Comparison of ENCODE assay signal across 1 cellular context in the genomic region with DNA sequence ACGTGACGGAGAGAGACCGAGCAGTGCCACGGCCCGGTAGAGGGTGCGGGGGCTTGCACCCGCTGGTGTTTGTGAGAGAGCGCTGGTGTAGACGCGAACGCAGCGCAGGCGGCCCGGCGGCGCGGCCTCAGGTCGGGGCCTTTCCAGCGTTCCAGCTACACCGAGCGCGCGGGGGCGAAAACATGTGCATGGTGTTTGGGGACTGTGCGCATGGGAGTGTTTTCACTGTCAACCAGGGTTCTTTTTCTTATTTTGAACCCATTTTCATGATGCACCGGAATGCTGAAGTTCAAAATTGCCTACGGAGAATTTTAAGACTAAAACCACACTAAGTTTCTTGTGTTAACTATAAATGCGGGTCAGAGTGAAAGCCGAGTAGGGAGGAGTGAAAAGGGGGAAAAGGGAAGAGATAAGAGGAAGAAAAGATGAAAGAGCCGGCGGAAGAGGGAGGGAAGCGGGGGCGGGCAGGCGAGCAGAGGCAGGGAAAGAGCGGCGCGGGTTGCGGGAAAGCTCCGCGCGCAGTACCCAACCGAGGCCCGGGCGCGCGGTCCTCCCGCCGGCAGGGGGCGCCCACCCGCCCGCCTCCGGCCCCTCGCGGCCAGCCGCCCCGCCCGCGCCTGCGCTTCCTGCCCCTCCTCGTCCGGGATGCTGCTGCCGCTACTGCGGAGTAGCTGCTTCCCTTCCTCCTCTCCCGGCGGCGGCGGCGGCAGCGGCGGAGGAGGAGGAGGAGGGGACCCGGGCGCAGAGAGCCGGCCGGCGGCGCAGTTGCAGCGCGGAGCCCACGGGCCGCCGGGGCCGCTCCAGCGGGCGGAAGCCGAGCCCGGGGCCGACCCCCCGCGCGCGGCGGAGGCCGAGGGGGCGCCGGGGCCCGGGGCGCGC.
TF ChIP-seq lines count a peak whose summit lies in the region.

Gene RAB12, plus strand, starts transcription at position 643 of the 879 bp plus-strand sequence. Its CDS starts 3 bp downstream, at position 646.

TF ChIP-seq in K562, 482 proteins besides CTCF, POLR2A, EP300 and RAD21 (continued from another document and continues in another):
- TF ChIP-seq PBX2 (CRISPR knock-in tag; IDR thresholded peaks at IDR 0.05; ENCODE audit: low read depth): no peak
- no peak for TF ChIP-seq PBX2 (tag; conservative IDR thresholded peaks at IDR 0.05; ENCODE audit: low read depth)
- no peak for TF ChIP-seq RBM17 (IDR thresholded peaks at IDR 0.05; ENCODE audit: borderline replicate concordance, low read depth, low read length)
- no peak for TF ChIP-seq BRCA1 (IDR thresholded peaks at IDR 0.05)
- TF ChIP-seq BRCA1 (CRISPR knock-in tag; IDR thresholded peaks at IDR 0.05): no peak
- TF ChIP-seq ZNF146 (CRISPR knock-in tag; IDR thresholded peaks at IDR 0.05; ENCODE audit: unreplicated experiment): no peak
- no peak for TF ChIP-seq U2AF2 (optimal IDR thresholded peaks at IDR 0.05; ENCODE audit: low read depth, low read length)
- TF ChIP-seq, protein P1, sequence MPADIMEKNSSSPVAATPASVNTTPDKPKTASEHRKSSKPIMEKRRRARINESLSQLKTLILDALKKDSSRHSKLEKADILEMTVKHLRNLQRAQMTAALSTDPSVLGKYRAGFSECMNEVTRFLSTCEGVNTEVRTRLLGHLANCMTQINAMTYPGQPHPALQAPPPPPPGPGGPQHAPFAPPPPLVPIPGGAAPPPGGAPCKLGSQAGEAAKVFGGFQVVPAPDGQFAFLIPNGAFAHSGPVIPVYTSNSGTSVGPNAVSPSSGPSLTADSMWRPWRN (IDR thresholded peaks at IDR 0.05; ENCODE audit: low read depth): no peak
- no peak for TF ChIP-seq HLTF (IDR thresholded peaks at IDR 0.05)
- 0 out of 2 replicates have a peak, but pooled peaks have one; percentile 40 for TF ChIP-seq REST (CRISPR knock-in tag; IDR thresholded peaks at IDR 0.05; ENCODE audit: low read depth)
- TF ChIP-seq, protein P2, sequence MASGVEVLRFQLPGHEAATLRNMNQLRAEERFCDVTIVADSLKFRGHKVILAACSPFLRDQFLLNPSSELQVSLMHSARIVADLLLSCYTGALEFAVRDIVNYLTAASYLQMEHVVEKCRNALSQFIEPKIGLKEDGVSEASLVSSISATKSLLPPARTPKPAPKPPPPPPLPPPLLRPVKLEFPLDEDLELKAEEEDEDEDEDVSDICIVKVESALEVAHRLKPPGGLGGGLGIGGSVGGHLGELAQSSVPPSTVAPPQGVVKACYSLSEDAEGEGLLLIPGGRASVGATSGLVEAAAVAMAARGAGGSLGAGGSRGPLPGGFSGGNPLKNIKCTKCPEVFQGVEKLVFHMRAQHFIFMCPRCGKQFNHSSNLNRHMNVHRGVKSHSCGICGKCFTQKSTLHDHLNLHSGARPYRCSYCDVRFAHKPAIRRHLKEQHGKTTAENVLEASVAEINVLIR (CRISPR knock-in tag; IDR thresholded peaks at IDR 0.05): no peak
- TF ChIP-seq TFAP4 (CRISPR knock-in tag; IDR thresholded peaks at IDR 0.05; ENCODE audit: borderline replicate concordance): 0 out of 2 replicates have a peak, but pooled peaks have one; percentile 12
- TF ChIP-seq BHLHE40 (IDR thresholded peaks at IDR 0.05; ENCODE audit: low read length): peak; percentile 21; the same call in 1 of the 2 replicates
- TF ChIP-seq TGIF2 (CRISPR knock-in tag; IDR thresholded peaks at IDR 0.05): no peak
- TF ChIP-seq BRF2 (IDR thresholded peaks at IDR 0.05; ENCODE audit: borderline replicate concordance, insufficient read depth, insufficient read length): no peak
- no peak for TF ChIP-seq HNRNPL (IDR thresholded peaks at IDR 0.05; ENCODE audit: low read depth, low read length)
- TF ChIP-seq ATF2 (CRISPR knock-in tag; IDR thresholded peaks at IDR 0.05): no peak
- TF ChIP-seq ZFPM2 (CRISPR knock-in tag; IDR thresholded peaks at IDR 0.05): no peak
- TF ChIP-seq AFF1 (IDR thresholded peaks at IDR 0.05; ENCODE audit: low read depth in 1 of 2, partially characterized antibody in 2 of 2): no peak
- peak; percentile 21; the same call in 1 of the 2 replicates for TF ChIP-seq HDAC2 (IDR thresholded peaks at IDR 0.05)
- TF ChIP-seq CREB3 (tag; conservative IDR thresholded peaks at IDR 0.05; ENCODE audit: low read depth): no peak
- TF ChIP-seq MCM3 (IDR thresholded peaks at IDR 0.05): no peak
- TF ChIP-seq ZNF717 (CRISPR knock-in tag; IDR thresholded peaks at IDR 0.05): no peak
- TF ChIP-seq, protein P3, sequence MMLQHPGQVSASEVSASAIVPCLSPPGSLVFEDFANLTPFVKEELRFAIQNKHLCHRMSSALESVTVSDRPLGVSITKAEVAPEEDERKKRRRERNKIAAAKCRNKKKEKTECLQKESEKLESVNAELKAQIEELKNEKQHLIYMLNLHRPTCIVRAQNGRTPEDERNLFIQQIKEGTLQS (IDR thresholded peaks at IDR 0.05): peak; percentile 29; the same call in 1 of the 2 replicates
- TF ChIP-seq, protein P3 (CRISPR knock-in tag; conservative IDR thresholded peaks at IDR 0.05): no peak
- no peak for TF ChIP-seq U2AF1 (optimal IDR thresholded peaks at IDR 0.05; ENCODE audit: low read depth, low read length)
- no peak for TF ChIP-seq ZNF445 (CRISPR knock-in tag; IDR thresholded peaks at IDR 0.05; ENCODE audit: low read depth)
- no peak for TF ChIP-seq MEF2A (IDR thresholded peaks at IDR 0.05; ENCODE audit: control insufficient read depth, low read depth, low read length)
- TF ChIP-seq, protein P4, sequence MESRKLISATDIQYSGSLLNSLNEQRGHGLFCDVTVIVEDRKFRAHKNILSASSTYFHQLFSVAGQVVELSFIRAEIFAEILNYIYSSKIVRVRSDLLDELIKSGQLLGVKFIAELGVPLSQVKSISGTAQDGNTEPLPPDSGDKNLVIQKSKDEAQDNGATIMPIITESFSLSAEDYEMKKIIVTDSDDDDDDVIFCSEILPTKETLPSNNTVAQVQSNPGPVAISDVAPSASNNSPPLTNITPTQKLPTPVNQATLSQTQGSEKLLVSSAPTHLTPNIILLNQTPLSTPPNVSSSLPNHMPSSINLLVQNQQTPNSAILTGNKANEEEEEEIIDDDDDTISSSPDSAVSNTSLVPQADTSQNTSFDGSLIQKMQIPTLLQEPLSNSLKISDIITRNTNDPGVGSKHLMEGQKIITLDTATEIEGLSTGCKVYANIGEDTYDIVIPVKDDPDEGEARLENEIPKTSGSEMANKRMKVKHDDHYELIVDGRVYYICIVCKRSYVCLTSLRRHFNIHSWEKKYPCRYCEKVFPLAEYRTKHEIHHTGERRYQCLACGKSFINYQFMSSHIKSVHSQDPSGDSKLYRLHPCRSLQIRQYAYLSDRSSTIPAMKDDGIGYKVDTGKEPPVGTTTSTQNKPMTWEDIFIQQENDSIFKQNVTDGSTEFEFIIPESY (CRISPR knock-in tag; IDR thresholded peaks at IDR 0.05): peak; percentile 66; the same call in 1 of the 2 replicates
- peak; percentile 52; the same call in 1 of the 2 replicates for TF ChIP-seq ARID1B (IDR thresholded peaks at IDR 0.05)
- no peak for TF ChIP-seq CBX8 (IDR thresholded peaks at IDR 0.05; ENCODE audit: borderline replicate concordance, extremely low read depth, low read depth, low read length, poor library complexity, severe bottlenecking)
- peak; percentile 88 for TF ChIP-seq LEF1 (IDR thresholded peaks at IDR 0.05)
- TF ChIP-seq ARID2 (IDR thresholded peaks at IDR 0.05): no peak
